Comparison of ENCODE assay signal across 10 cellular contexts in the genomic region with DNA sequence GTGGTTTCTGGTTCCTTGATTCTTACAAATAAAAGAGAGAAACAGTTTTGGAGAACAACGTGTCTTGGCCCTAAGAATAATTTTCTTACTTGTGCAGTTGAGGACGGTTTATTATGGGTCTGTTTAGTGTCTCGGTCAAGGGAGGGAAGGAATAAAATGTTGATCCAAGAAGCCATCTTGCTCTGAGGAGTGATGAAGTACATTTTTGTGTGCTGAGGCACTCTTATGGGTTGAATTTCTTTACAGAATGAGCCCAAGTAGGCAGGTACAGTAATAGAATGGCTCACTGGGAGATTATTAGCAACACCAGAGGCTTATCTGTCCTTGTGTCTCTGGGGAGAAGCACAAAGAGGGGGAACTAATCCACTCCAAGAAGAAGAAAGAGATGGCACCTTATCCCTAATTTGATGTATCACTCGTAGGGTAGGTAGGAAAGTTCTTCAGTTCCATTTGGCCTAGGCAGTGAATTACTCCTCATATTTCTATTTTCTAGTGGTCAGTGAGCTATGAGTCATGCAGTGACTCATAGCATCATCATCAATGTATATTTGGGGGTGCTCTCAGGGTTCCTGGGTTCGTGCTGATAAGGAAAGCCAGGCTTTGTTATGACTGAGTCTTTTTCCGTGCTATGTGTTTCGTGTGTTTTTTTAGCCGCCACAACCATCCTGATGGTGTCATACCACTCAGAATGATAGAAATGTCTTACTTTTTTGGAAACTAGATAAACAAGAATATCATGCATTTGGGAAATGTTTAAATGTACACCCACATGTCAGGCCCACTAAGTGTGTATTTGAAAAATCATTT.
DNase-seq lines count a peak whose midpoint lies in the region; ATAC-seq and TF ChIP-seq lines count a peak whose summit lies in the region.
"Had no signal": no experiment of that assay in that cellular context is flagged by ENCODE, and none has a peak within 500 bp of the region (broad histone marks: within the 10 kb centered on the region; RNA-seq: fewer than 3 reads in every experiment).

No MANE protein-coding gene starts in this region.

- WGBS in smooth muscle cell (ENCODE audit: low lambda C conversion rate) = 22% methylated on average over 8 of the region's 8 CpGs

- H3K4me1 ChIP-seq in smooth muscle cell (ENCODE audit: low read depth) = peaks cover 16% of the 10 kb centered on the region

- H3K4me2 ChIP-seq in smooth muscle cell = peak overlapping the region; percentile 54

- peaks cover 19% of the 10 kb centered on the region for H3F3A ChIP-seq in smooth muscle cell (ENCODE audit: low read depth)

- peak overlapping the region; percentile 98 for H3K27ac ChIP-seq in smooth muscle cell (ENCODE audit: low read depth)

- ATAC-seq in GM19035 (IDR thresholded peaks at IDR 0.05; ENCODE audit: unreplicated experiment) = peak; percentile 67
- ATAC-seq in activated T-cell treated with anti-CD3 and anti-CD28 coated beads, Interleukin-2, amount 50 U/mL, for 72 hours (replicated peaks in 1 of 2) = no peak

- H3K36me3 ChIP-seq in smooth muscle cell (ENCODE audit: low read depth) = no peaks in the 10 kb centered on the region

- H3K9me3 ChIP-seq in smooth muscle cell (replicated peaks; ENCODE audit: low read depth) = no peaks in the 10 kb centered on the region

- no peak overlapping the region for H3K4me3 Mint-ChIP-seq in activated T-cell treated with anti-CD3 and anti-CD28 coated beads, Interleukin-2, amount 50 U/mL, for 72 hours
- H3K4me3 Mint-ChIP-seq: IgD-negative memory B cell had no signal

- no peaks in the 10 kb centered on the region for H3K27me3 ChIP-seq in smooth muscle cell (ENCODE audit: low read depth)

- H4K20me1 ChIP-seq in smooth muscle cell (ENCODE audit: low read depth) = no peaks in the 10 kb centered on the region

- H3K36me3 Mint-ChIP-seq in activated T-cell treated with anti-CD3 and anti-CD28 coated beads, Interleukin-2, amount 50 U/mL, for 72 hours (ENCODE audit: insufficient read depth in 2 of 2) = no peaks in the 10 kb centered on the region

- DNase-seq in HT1080 (ENCODE audit: low read depth) (peak; percentile 94), dedifferentiated amniotic fluid mesenchymal stem cell (ENCODE audit: extremely low spot score) (peak; percentile 69), smooth muscle cell (lab: John Stamatoyannopoulos, UW; ENCODE audit: unreplicated experiment) (no peak), SKM-1 (lab: John Stamatoyannopoulos, UW; ENCODE audit: unreplicated experiment) (no peak), cardiac septum (ENCODE audit: low spot score) (no peak)
- DNase-seq in activated T-cell treated with anti-CD3 and anti-CD28 coated beads, Interleukin-2, amount 50 U/mL, for 72 hours = no peak
- DNase-seq: activated naive CD4-positive, alpha-beta T cell treated with anti-CD3 and anti-CD28 coated beads, Interleukin-2, amount 50 U/mL, for 16 hours; stimulated activated CD4-positive, alpha-beta T cell treated with anti-CD3 and anti-CD28 coated beads, Interleukin-15, amount 100 ng/mL, for 24 hours had no signal

- H3K9me3 Mint-ChIP-seq in activated T-cell treated with anti-CD3 and anti-CD28 coated beads, Interleukin-2, amount 50 U/mL, for 72 hours = peaks cover 10 to 12% of the 10 kb centered on the region in 2 donors

- H3K27ac Mint-ChIP-seq in activated T-cell treated with anti-CD3 and anti-CD28 coated beads, Interleukin-2, amount 50 U/mL, for 72 hours = no peak overlapping the region
- H3K27ac Mint-ChIP-seq: IgD-negative memory B cell had no signal

- H3K4me3 ChIP-seq in smooth muscle cell = no peak overlapping the region

- H3K9ac ChIP-seq in smooth muscle cell (ENCODE audit: low read depth) = peak overlapping the region; percentile 83

- peak overlapping the region; percentile 20 for H2AFZ ChIP-seq in smooth muscle cell (ENCODE audit: low read depth)

- intact Hi-C loops in cardiac septum (cut with DNase I) = no loop called here

- no peaks in the 10 kb centered on the region for H3K27me3 Mint-ChIP-seq in activated T-cell treated with anti-CD3 and anti-CD28 coated beads, Interleukin-2, amount 50 U/mL, for 72 hours (ENCODE audit: low read depth)
- H3K27me3 Mint-ChIP-seq: IgD-negative memory B cell had no signal

- no peaks in the 10 kb centered on the region for H3K4me1 Mint-ChIP-seq in activated T-cell treated with anti-CD3 and anti-CD28 coated beads, Interleukin-2, amount 50 U/mL, for 72 hours (ENCODE audit: low read depth)
- H3K4me1 Mint-ChIP-seq: IgD-negative memory B cell had no signal

- no peak for TF ChIP-seq CTCF in smooth muscle cell (IDR thresholded peaks at IDR 0.05; ENCODE audit: borderline replicate concordance, insufficient read depth, poor library complexity, severe bottlenecking)

- H3K79me2 ChIP-seq in smooth muscle cell (ENCODE audit: low read depth) = no peaks in the 10 kb centered on the region

Comparison
In these comparisons a context has a peak if more than half of its experiments do, and no peak if none do; other contexts are left out.
1. DNase-seq: peak in HT1080 (single experiment) and dedifferentiated amniotic fluid mesenchymal stem cell (single experiment); none in smooth muscle cell (single experiment), activated T-cell treated with anti-CD3 and anti-CD28 coated beads, Interleukin-2, amount 50 U/mL, for 72 hours (0 of 2), SKM-1 (single experiment) and cardiac septum (single experiment).